Comparison of ENCODE assay signal across 12 cellular contexts in genomic region chr19:40756502-40757110, GRCh38. TPM values are rescaled to one million over a fixed set of nuclear protein-coding genes. Genes with fewer than 3 reads are reported as not detected.
DNase-seq lines count a peak whose midpoint lies in the region; ATAC-seq, FAIRE-seq and TF ChIP-seq lines count a peak whose summit lies in the region.
"Had no signal": no experiment of that assay in that cellular context is flagged by ENCODE, and none has a peak within 500 bp of the region (broad histone marks: within the 10 kb centered on the region; RNA-seq: fewer than 3 reads in every experiment).

No MANE protein-coding gene starts in this region.

- H3K4me1 ChIP-seq in spleen (peaks cover 47 to 99% (median 69%) of the 10 kb centered on the region in 6 donors), gastroesophageal sphincter (peaks cover 0 to 57% (median 28%) of the 10 kb centered on the region in 3 donors)

- H3K4me3 ChIP-seq in bronchial epithelial cell (ENCODE audit: low read depth, low read length), result no peak overlapping the region
- H3K4me3 ChIP-seq in spleen, result peak overlapping the region in 2 of 8 donors; percentile 2 to 93
- H3K4me3 ChIP-seq in gastroesophageal sphincter, result no peak overlapping the region

- no peaks in the 10 kb centered on the region for H3K27me3 Mint-ChIP-seq in T-helper 2 cell treated with Interferon-gamma antibody and Interleukin-4, amounts not matched to agents 5 μg/mL and 100 μg/mL, for 36 hours (ENCODE audit: low read depth)

- H3K36me3 ChIP-seq in bronchial epithelial cell (ENCODE audit: control insufficient read depth, insufficient read depth, low read length) (peaks cover 17% of the 10 kb centered on the region), spleen (peaks cover 0 to 77% (median 54%) of the 10 kb centered on the region in 6 donors), gastroesophageal sphincter (peaks cover 0 to 65% of the 10 kb centered on the region in 2 donors)

- no peaks in the 10 kb centered on the region for H3K9me3 Mint-ChIP-seq in T-helper 2 cell treated with Interferon-gamma antibody and Interleukin-4, amounts not matched to agents 5 μg/mL and 100 μg/mL, for 36 hours

- FAIRE-seq in GM12891 (lab: Jason Lieb, UNC) (no peak), bronchial epithelial cell (lab: Jason Lieb, UNC) (no peak)

- no peak for TF ChIP-seq EP300 in gastroesophageal sphincter (IDR thresholded peaks at IDR 0.05)

- intact Hi-C loops in spleen (cut with DNase I; ENCODE audit: low total_unique reads), result loop anchor here (10.0 kb wide), 1 partner anchor 48 kb away; no protein-coding TSS in a partner anchor

- peaks cover 74% of the 10 kb centered on the region for H3K36me3 Mint-ChIP-seq in T-helper 2 cell treated with Interferon-gamma antibody and Interleukin-4, amounts not matched to agents 5 μg/mL and 100 μg/mL, for 36 hours (ENCODE audit: low read depth)

- WGBS in spleen, 5 donors, result 63 to 66% (median 64%) methylated on average over 10 to 11 of the region's 11 CpGs
- 80 to 83% methylated on average over 2 to 7 of the region's 11 CpGs for WGBS in gastroesophageal sphincter (ENCODE audit: low coverage in 1 of 2), 2 donors

- peak overlapping the region; percentile 23 for H3K4me3 Mint-ChIP-seq in T-helper 2 cell treated with Interferon-gamma antibody and Interleukin-4, amounts not matched to agents 5 μg/mL and 100 μg/mL, for 36 hours

- no peaks in the 10 kb centered on the region for H3K27me3 ChIP-seq in bronchial epithelial cell (ENCODE audit: control insufficient read depth, insufficient read depth, low read length)
- no peaks in the 10 kb centered on the region for H3K27me3 ChIP-seq in spleen (replicated peaks in 1 of 7)
- H3K27me3 ChIP-seq in gastroesophageal sphincter, result no peaks in the 10 kb centered on the region

- H3K4me1 Mint-ChIP-seq in T-helper 2 cell treated with Interferon-gamma antibody and Interleukin-4, amounts not matched to agents 5 μg/mL and 100 μg/mL, for 36 hours (ENCODE audit: low read depth), result peaks cover 36% of the 10 kb centered on the region

- ATAC-seq in HG02610 (IDR thresholded peaks at IDR 0.05; ENCODE audit: unreplicated experiment), result no peak
- no peak for ATAC-seq in HG03442 (IDR thresholded peaks at IDR 0.05; ENCODE audit: unreplicated experiment)
- ATAC-seq in gastroesophageal sphincter, result no peak
- no peak for ATAC-seq in GM18520 (IDR thresholded peaks at IDR 0.05; ENCODE audit: unreplicated experiment)

- peak overlapping the region; percentile 34 for H3K27ac Mint-ChIP-seq in T-helper 2 cell treated with Interferon-gamma antibody and Interleukin-4, amounts not matched to agents 5 μg/mL and 100 μg/mL, for 36 hours

- TF ChIP-seq CTCF in bronchial epithelial cell (IDR thresholded peaks at IDR 0.05; ENCODE audit: insufficient read depth, low read length, severe bottlenecking) (no peak), spleen (IDR thresholded peaks at IDR 0.05 in 8 of 11, conservative IDR thresholded peaks at IDR 0.05 in 3 of 11) (no peak), gastroesophageal sphincter (IDR thresholded peaks at IDR 0.05) (no peak)

- no peaks in the 10 kb centered on the region for H3K9me3 ChIP-seq in spleen
- no peaks in the 10 kb centered on the region for H3K9me3 ChIP-seq in gastroesophageal sphincter

- TF ChIP-seq POLR2A in GM12891 (IDR thresholded peaks at IDR 0.05; ENCODE audit: low read depth, low read length), result 0 out of 2 replicates have a peak, but pooled peaks have one; percentile 34
- TF ChIP-seq POLR2A in spleen (IDR thresholded peaks at IDR 0.05), result no peak
- no peak for TF ChIP-seq POLR2A in gastroesophageal sphincter (IDR thresholded peaks at IDR 0.05)

- DNase-seq in GM12891 (ENCODE audit: insufficient read length, low spot score) (no peak), bronchial epithelial cell (ENCODE audit: low read depth) (peak; percentile 68), spleen (no peak)
- peak; percentile 26 for DNase-seq in T-helper 2 cell treated with Interferon-gamma antibody and Interleukin-4, amounts not matched to agents 5 μg/mL and 100 μg/mL, for 36 hours (ENCODE audit: low spot score)
- DNase-seq: amygdala, DMS 273 treated with DMSO at 0.1 percent for 48 hours had no signal

- H3K27ac ChIP-seq in spleen (peak overlapping the region in 6 of 8 donors; percentile 27 to 84 (median 61)), gastroesophageal sphincter (no peak overlapping the region)

TF ChIP-seq in GM12891, 5 proteins besides CTCF, POLR2A, EP300 and RAD21:
- TF ChIP-seq POLR2AphosphoS5 (IDR thresholded peaks at IDR 0.05; ENCODE audit: low read depth, low read length), result no peak
- no peak for TF ChIP-seq TAF1 (IDR thresholded peaks at IDR 0.05; ENCODE audit: low read depth, low read length)
- no peak for TF ChIP-seq POU2F2 (IDR thresholded peaks at IDR 0.05; ENCODE audit: low read depth, low read length)
- TF ChIP-seq PAX5 (IDR thresholded peaks at IDR 0.05; ENCODE audit: insufficient read depth, low read length, severe bottlenecking), result no peak

RNA-seq across cellular contexts. Expression of gene SNRPA, which starts 5.6 kb away (rescaled TPM):
- 103 TPM for polyA plus RNA-seq in GM12891 (2012; ENCODE audit: low read depth, missing spikeins)
- total RNA-seq in bronchial epithelial cell (19.5 and 30.3 TPM in 2 replicates), spleen (10 to 100 TPM; 52.9 to 76.9 (median 64.0) TPM), gastroesophageal sphincter (10 to 100 TPM; 24.5 to 56.0 (median 48.2) TPM)
- polyA plus RNA-seq in spleen, result 10 to 100 TPM; 62.7 to 69.2 (median 67.4) TPM

RNA-seq across cellular contexts. Expression of gene ACTMAP, which starts 6.3 kb away (rescaled TPM):
- 15.2 TPM for polyA plus RNA-seq in GM12891 (2012; ENCODE audit: low read depth, missing spikeins)
- total RNA-seq in bronchial epithelial cell, result 0.26 TPM in 2 replicates
- 10 to 100 TPM in 3 of 7 donors, 1 to 10 TPM in 4; 6.0 to 16.2 (median 9.8) TPM for total RNA-seq in spleen
- 1 to 10 TPM; 5.2 to 6.8 (median 5.9) TPM for polyA plus RNA-seq in spleen
- 1 to 10 TPM in 3 of 4 donors, under 1 TPM in 1; 0.89 to 2.4 (median 2.0) TPM for total RNA-seq in gastroesophageal sphincter

RNA-seq across cellular contexts. Expression of gene MIA, which starts 18.7 kb away (rescaled TPM):
- polyA plus RNA-seq in GM12891 (2012; ENCODE audit: low read depth, missing spikeins), result 1.9 TPM
- total RNA-seq in bronchial epithelial cell (0.26 and 1.6 TPM in 2 replicates), spleen (1 to 10 TPM in 1 of 7 donors, not detected in 6; 1.5 TPM), gastroesophageal sphincter (1 to 10 TPM in 3 of 4 donors, not detected in 1; 1.4 to 9.2 (median 3.1) TPM)
- 10 to 100 TPM in 1 of 3 donors, 1 to 10 TPM in 2; 4.5 to 14.2 (median 7.0) TPM for polyA plus RNA-seq in spleen
- total RNA-seq: omental fat pad, ureter had no signal

RNA-seq across cellular contexts. Expression of gene RAB4B, which starts 21.4 kb away (rescaled TPM):
- polyA plus RNA-seq in GM12891 (2012; ENCODE audit: low read depth, missing spikeins), result 38.8 TPM
- 7.9 and 9.2 TPM in 2 replicates for total RNA-seq in bronchial epithelial cell
- total RNA-seq in spleen, result 10 to 100 TPM; 36.8 to 69.8 (median 53.0) TPM
- polyA plus RNA-seq in spleen, result 10 to 100 TPM; 78.5 to 95.3 (median 82.2) TPM
- 10 to 100 TPM; 18.7 to 27.5 (median 20.9) TPM for total RNA-seq in gastroesophageal sphincter

RNA-seq across cellular contexts. Expression of gene ITPKC, which starts 39.7 kb away (rescaled TPM):
- polyA plus RNA-seq in GM12891 (2012; ENCODE audit: low read depth, missing spikeins), result 3.3 TPM
- total RNA-seq in bronchial epithelial cell, result 26.9 and 34.7 TPM in 2 replicates
- 10 to 100 TPM; 11.1 to 39.2 (median 18.0) TPM for total RNA-seq in spleen
- 10 to 100 TPM in 1 of 3 donors, 1 to 10 TPM in 2; 6.8 to 14.3 (median 8.6) TPM for polyA plus RNA-seq in spleen
- total RNA-seq in gastroesophageal sphincter, result 10 to 100 TPM; 25.2 to 71.8 (median 30.6) TPM

Comparison
In these comparisons a context has a peak if more than half of its experiments do, and no peak if none do; other contexts are left out.
1. DNase-seq: peak in T-helper 2 cell treated with Interferon-gamma antibody and Interleukin-4, amounts not matched to agents 5 μg/mL and 100 μg/mL, for 36 hours (single experiment) and bronchial epithelial cell (single experiment); none in GM12891 (single experiment) and spleen (single experiment).
2. H3K27ac ChIP-seq: peak in spleen (6 of 8); none in gastroesophageal sphincter (0 of 4).